In genomic region chr1:243364330-243364729, GRCh38 we compare ENCODE assay signal across 14 cellular contexts.
DNase-seq lines count a peak whose midpoint lies in the region; ATAC-seq and TF ChIP-seq lines count a peak whose summit lies in the region.
"Had no signal": no experiment of that assay in that cellular context is flagged by ENCODE, and none has a peak within 500 bp of the region (broad histone marks: within the 10 kb centered on the region; RNA-seq: fewer than 3 reads in every experiment).

No MANE protein-coding gene starts in this region.

- DNase-seq in cerebellar cortex (ENCODE audit: low spot score), result peak; percentile 59
- no peak for DNase-seq in stimulated activated naive B cell treated with anti-CD40 and anti-IgM and Interleukin-4, amounts not matched to agents 10 μg/mL and 1 μg/mL and 100 μg/mL, for 72 hours
- DNase-seq in GM10248 (ENCODE audit: extremely low spot score), result no peak
- DNase-seq in NOMO-1 treated with DMSO at 0.1 percent for 48 hours (lab: John Stamatoyannopoulos, UW; ENCODE audit: unreplicated experiment), result no peak
- DNase-seq: CD8-positive, alpha-beta memory T cell; GOT3; NCI-H146; NCI-H2081 treated with DMSO at 0.1 percent for 48 hours; NCI-H526; NK-92 treated with Interleukin-12 subunit alpha and Interleukin-12 subunit beta, amount 100 ng/mL, for 24 hours; PC-3 had no signal

- CTCF ChIA-PET in GM10248 (lab: Yijun Ruan, JAX), result interaction anchor here (1.0 to 2.8 kb wide), 4 partner anchors 10 to 385 kb away, joined by 3 to 11 read pairs (median 6); no protein-coding TSS in a partner anchor

- H3K36me3 Mint-ChIP-seq in stimulated activated naive B cell treated with anti-CD40 and anti-IgM and Interleukin-4, amounts not matched to agents 10 μg/mL and 1 μg/mL and 100 μg/mL, for 72 hours, result peaks cover 15 to 31% of the 10 kb centered on the region in 2 donors

- peak overlapping the region; percentile 70 to 76 for H3K4me3 Mint-ChIP-seq in stimulated activated naive B cell treated with anti-CD40 and anti-IgM and Interleukin-4, amounts not matched to agents 10 μg/mL and 1 μg/mL and 100 μg/mL, for 72 hours
- H3K4me3 Mint-ChIP-seq: CD8-positive, alpha-beta memory T cell had no signal

- no peak overlapping the region for H3K27ac Mint-ChIP-seq in stimulated activated naive B cell treated with anti-CD40 and anti-IgM and Interleukin-4, amounts not matched to agents 10 μg/mL and 1 μg/mL and 100 μg/mL, for 72 hours

- no peaks in the 10 kb centered on the region for H3K9me3 Mint-ChIP-seq in stimulated activated naive B cell treated with anti-CD40 and anti-IgM and Interleukin-4, amounts not matched to agents 10 μg/mL and 1 μg/mL and 100 μg/mL, for 72 hours
- H3K9me3 Mint-ChIP-seq: CD8-positive, alpha-beta memory T cell had no signal

- POLR2A ChIA-PET in GM10248 (lab: Yijun Ruan, JAX), result no interaction called here

- H3K27me3 Mint-ChIP-seq in stimulated activated naive B cell treated with anti-CD40 and anti-IgM and Interleukin-4, amounts not matched to agents 10 μg/mL and 1 μg/mL and 100 μg/mL, for 72 hours, result no peaks in the 10 kb centered on the region
- H3K27me3 Mint-ChIP-seq: CD8-positive, alpha-beta memory T cell had no signal

- H3K4me1 Mint-ChIP-seq in stimulated activated naive B cell treated with anti-CD40 and anti-IgM and Interleukin-4, amounts not matched to agents 10 μg/mL and 1 μg/mL and 100 μg/mL, for 72 hours, result peaks cover 0 to 3% of the 10 kb centered on the region in 2 donors
- H3K4me1 Mint-ChIP-seq: CD8-positive, alpha-beta memory T cell had no signal

- ATAC-seq in GM18502 (IDR thresholded peaks at IDR 0.05; ENCODE audit: poor library complexity, unreplicated experiment) (peak; percentile 40), HG02798 (IDR thresholded peaks at IDR 0.05; ENCODE audit: poor library complexity, unreplicated experiment) (peak; percentile 19), GM19397 (IDR thresholded peaks at IDR 0.05; ENCODE audit: unreplicated experiment) (no peak)
- ATAC-seq in stimulated activated naive B cell treated with anti-CD40 and anti-IgM and Interleukin-4, amounts not matched to agents 10 μg/mL and 1 μg/mL and 100 μg/mL, for 72 hours (replicated peaks), result no peak
- ATAC-seq: PC-3 had no signal

- TF ChIP-seq CTCF in GM10248 (IDR thresholded peaks at IDR 0.05; ENCODE audit: control extremely low read depth, extremely low read depth, low read depth, missing control alignments), result no peak

Comparison
In these comparisons a context has a peak if more than half of its experiments do, and no peak if none do; other contexts are left out.
1. ATAC-seq: peak in GM18502 (single experiment) and HG02798 (single experiment); none in stimulated activated naive B cell treated with anti-CD40 and anti-IgM and Interleukin-4, amounts not matched to agents 10 μg/mL and 1 μg/mL and 100 μg/mL, for 72 hours (0 of 2) and GM19397 (single experiment).